Comparison of ENCODE assay signal across 8 cellular contexts in the genomic region with DNA sequence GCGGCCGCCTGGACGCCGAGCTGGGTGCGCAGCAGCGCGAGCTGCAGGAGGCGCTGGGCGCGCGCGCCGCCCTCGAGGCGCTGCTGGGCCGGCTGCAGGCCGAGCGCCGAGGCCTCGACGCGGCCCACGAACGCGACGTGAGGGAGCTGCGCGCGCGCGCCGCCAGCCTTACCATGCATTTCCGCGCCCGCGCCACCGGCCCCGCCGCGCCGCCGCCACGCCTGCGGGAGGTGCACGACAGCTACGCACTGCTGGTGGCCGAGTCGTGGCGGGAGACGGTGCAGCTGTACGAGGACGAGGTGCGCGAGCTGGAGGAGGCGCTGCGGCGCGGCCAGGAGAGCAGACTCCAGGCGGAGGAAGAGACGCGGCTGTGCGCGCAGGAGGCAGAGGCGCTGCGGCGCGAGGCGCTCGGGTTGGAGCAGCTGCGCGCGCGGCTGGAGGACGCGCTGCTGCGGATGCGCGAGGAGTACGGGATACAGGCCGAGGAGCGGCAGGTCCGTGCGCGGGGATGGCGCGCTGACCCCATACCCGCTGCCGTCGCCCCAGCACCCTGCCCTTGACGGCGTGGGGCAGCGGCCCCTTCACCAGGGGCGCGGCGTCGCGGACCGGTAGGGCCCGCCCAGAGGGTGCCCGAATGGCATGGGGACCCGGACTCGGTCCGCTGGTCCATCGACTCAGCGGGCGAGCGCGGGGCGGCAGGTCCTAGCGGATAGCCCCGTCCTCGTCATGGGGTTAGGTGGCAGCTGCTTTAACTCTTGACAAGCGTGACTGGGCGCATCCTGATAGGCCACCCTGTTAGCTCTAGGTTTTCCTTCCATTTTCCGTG. TPM values are rescaled to one million over a fixed set of nuclear protein-coding genes. Genes with fewer than 3 reads are reported as not detected.
DNase-seq lines count a peak whose midpoint lies in the region; ATAC-seq and TF ChIP-seq lines count a peak whose summit lies in the region.

No MANE protein-coding gene starts in this region.

- no peaks in the 10 kb centered on the region for H3K9me3 Mint-ChIP-seq in activated T-helper 17 cell treated with anti-CD3 and anti-CD28 coated beads, Interleukin-2, amount 50 U/mL, for 72 hours

- no peak overlapping the region for H3K27ac ChIP-seq in MM.1S (ENCODE audit: low read length)

- H3F3A ChIP-seq in MM.1S (ENCODE audit: insufficient read depth, low read length): no peaks in the 10 kb centered on the region

- in situ Hi-C loops in HAP-1 (cut with MboI; ENCODE audit: low sequenced_read_pairs): no loop called here

- H3K27me3 ChIP-seq in HAP-1 (ENCODE audit: low read depth): no peaks in the 10 kb centered on the region
- H3K27me3 ChIP-seq in MM.1S (replicated peaks; ENCODE audit: insufficient read depth, low read length): no peaks in the 10 kb centered on the region

- no peak overlapping the region for H2AFZ ChIP-seq in MM.1S (ENCODE audit: low read length)

- peak overlapping the region; percentile 57 for H3K4me3 Mint-ChIP-seq in activated T-helper 17 cell treated with anti-CD3 and anti-CD28 coated beads, Interleukin-2, amount 50 U/mL, for 72 hours

- H4K20me1 ChIP-seq in MM.1S (ENCODE audit: insufficient read depth, low read length): no peaks in the 10 kb centered on the region

- H3K36me3 Mint-ChIP-seq in activated T-helper 17 cell treated with anti-CD3 and anti-CD28 coated beads, Interleukin-2, amount 50 U/mL, for 72 hours (ENCODE audit: low read depth): no peaks in the 10 kb centered on the region

- H3K9ac ChIP-seq in MM.1S (ENCODE audit: low read length): no peak overlapping the region

- H3K79me2 ChIP-seq in MM.1S (ENCODE audit: low read length): no peaks in the 10 kb centered on the region

- H3K9me2 ChIP-seq in MM.1S (replicated peaks; ENCODE audit: insufficient read depth, low read length): no peaks in the 10 kb centered on the region

- H3K9me3 ChIP-seq in HAP-1: no peaks in the 10 kb centered on the region
- no peaks in the 10 kb centered on the region for H3K9me3 ChIP-seq in MM.1S (replicated peaks; ENCODE audit: insufficient read depth, low read length)

- H3K4me3 ChIP-seq in GM12865 (ENCODE audit: low read depth, low read length) (peak overlapping the region; percentile 70; the same call in 1 of the 2 replicates), HAP-1 (peak overlapping the region; percentile 33), MM.1S (ENCODE audit: low read length) (no peak overlapping the region)

- peak; percentile 67 for DNase-seq in GM12865 (ENCODE audit: low read depth)
- peak; percentile 40 to 77 for DNase-seq in HAP-1 (ENCODE audit: low spot score in 2 of 2)
- DNase-seq in NCI-H1694 (lab: John Stamatoyannopoulos, UW): peak; percentile 2
- DNase-seq in glomerular visceral epithelial cell (ENCODE audit: extremely low spot score): peak; percentile 54
- DNase-seq in nucleus accumbens (lab: John Stamatoyannopoulos, UW): peak in 36 of 56 donors; percentile 12 to 79 (median 47)
- DNase-seq in MM.1S: no peak
- no peak for DNase-seq in NCI-H226

- no peak overlapping the region for H3K4me2 ChIP-seq in MM.1S (ENCODE audit: low read depth, low read length)

- TF ChIP-seq CTCF in GM12865 (IDR thresholded peaks at IDR 0.05; ENCODE audit: insufficient read depth, low read depth, low read length, missing control alignments): peak; percentile 5
- no peak for TF ChIP-seq CTCF in MM.1S (IDR thresholded peaks at IDR 0.05; ENCODE audit: low read length)

- peak; percentile 35 for ATAC-seq in activated T-helper 17 cell treated with anti-CD3 and anti-CD28 coated beads, Interleukin-2, amount 50 U/mL, for 72 hours (replicated peaks)

- H3K4me1 ChIP-seq in HAP-1: no peaks in the 10 kb centered on the region; the same call in 1 of the 2 replicates
- no peaks in the 10 kb centered on the region for H3K4me1 ChIP-seq in MM.1S (ENCODE audit: low read length)

- peaks cover 27% of the 10 kb centered on the region for H3K27me3 Mint-ChIP-seq in activated T-helper 17 cell treated with anti-CD3 and anti-CD28 coated beads, Interleukin-2, amount 50 U/mL, for 72 hours

- peaks cover 4% of the 10 kb centered on the region for H3K4me1 Mint-ChIP-seq in activated T-helper 17 cell treated with anti-CD3 and anti-CD28 coated beads, Interleukin-2, amount 50 U/mL, for 72 hours

- H3K36me3 ChIP-seq in HAP-1 (replicated peaks) (no peaks in the 10 kb centered on the region), MM.1S (replicated peaks; ENCODE audit: insufficient read depth, low read length) (no peaks in the 10 kb centered on the region)

- H3K27ac Mint-ChIP-seq in activated T-helper 17 cell treated with anti-CD3 and anti-CD28 coated beads, Interleukin-2, amount 50 U/mL, for 72 hours: no peak overlapping the region

RNA-seq across cellular contexts. Expression of gene SYNM, which starts 0.8 kb away (rescaled TPM):
- total RNA-seq in activated T-helper 17 cell treated with anti-CD3 and anti-CD28 coated beads, Interleukin-2, amount 50 U/mL, for 72 hours: under 1 TPM; 0.43 to 0.58 TPM

Comparison
In these comparisons a context has a peak if more than half of its experiments do, and no peak if none do; other contexts are left out.
1. DNase-seq: peak in GM12865 (single experiment), HAP-1 (2 of 2), NCI-H1694 (single experiment), glomerular visceral epithelial cell (single experiment) and nucleus accumbens (36 of 56); none in MM.1S (single experiment) and NCI-H226 (single experiment).